1 cellular context compared by ENCODE assay signal in the genomic region with DNA sequence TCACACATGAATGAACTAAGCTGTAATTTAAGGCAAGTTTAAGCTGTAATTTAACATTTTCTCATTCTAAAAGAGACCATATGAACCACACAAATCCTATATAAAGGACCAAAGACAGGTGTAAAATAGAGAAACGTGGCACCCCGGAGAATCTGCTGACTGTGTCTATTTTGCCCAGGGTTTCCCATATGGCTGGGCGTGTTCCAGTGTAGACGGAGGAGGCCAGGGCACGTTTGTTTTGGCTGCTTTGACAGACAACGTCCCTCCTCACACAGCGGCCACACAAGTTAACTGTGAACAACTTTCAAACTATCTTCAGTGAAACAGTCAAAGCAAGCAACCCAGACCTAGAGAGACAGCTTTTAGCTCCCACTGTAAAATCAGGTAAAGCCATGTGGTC.
TF ChIP-seq lines count a peak whose summit lies in the region.

No MANE protein-coding gene starts in this region.

TF ChIP-seq in IMR-90, 13 proteins besides CTCF, POLR2A, EP300 and RAD21:
- TF ChIP-seq ELK1 (IDR thresholded peaks at IDR 0.05; ENCODE audit: borderline replicate concordance, low read depth, low read length) (no peak), MAFK (IDR thresholded peaks at IDR 0.05; ENCODE audit: low read depth, low read length) (peak; percentile 84)
